4 cellular contexts compared by ENCODE assay signal in genomic region chr11:117948466-117948865, GRCh38. TPM values are rescaled to one million over a fixed set of nuclear protein-coding genes. Genes with fewer than 3 reads are reported as not detected.
"Had no signal": no experiment of that assay in that cellular context is flagged by ENCODE, and none has a peak within 500 bp of the region (broad histone marks: within the 10 kb centered on the region; RNA-seq: fewer than 3 reads in every experiment).

No MANE protein-coding gene starts in this region.

RNA-seq across cellular contexts. Expression of gene TMPRSS13, which starts 19.3 kb away (rescaled TPM):
- total RNA-seq: chondrocyte, Peyer's patch, Right ventricle myocardium superior, SJCRH30 had no signal

RNA-seq across cellular contexts. Expression of gene IL10RA, which starts 37.7 kb away (rescaled TPM):
- total RNA-seq: SJCRH30 had no signal
